In genomic region chr12:128818065-128819022, GRCh38 we compare ENCODE assay signal across 8 cellular contexts. TPM values are rescaled to one million over a fixed set of nuclear protein-coding genes. Genes with fewer than 3 reads are reported as not detected.
DNase-seq lines count a peak whose midpoint lies in the region; ATAC-seq and TF ChIP-seq lines count a peak whose summit lies in the region.

No MANE protein-coding gene starts in this region.

- no peaks in the 10 kb centered on the region for H3K27me3 ChIP-seq in skeletal muscle satellite cell (ENCODE audit: control insufficient read depth, insufficient read depth, low read length)

- ATAC-seq in GM18505 (IDR thresholded peaks at IDR 0.05; ENCODE audit: unreplicated experiment) (peak; percentile 38), HG02571 (IDR thresholded peaks at IDR 0.05; ENCODE audit: unreplicated experiment) (peak; percentile 25)

- CTCF ChIA-PET in OCI-LY7 (lab: Charles Lee; ENCODE audit: unreplicated experiment): no interaction called here

- DNase-seq in OCI-LY7 (ENCODE audit: low spot score) (peak; percentile 54), fibroblast of mammary gland (ENCODE audit: low read depth) (peak; percentile 71), GM19238 (ENCODE audit: insufficient read length, low spot score) (no peak), NCI-H1105 (lab: John Stamatoyannopoulos, UW) (no peak)
- DNase-seq in activated effector memory CD4-positive, alpha-beta T cell treated with anti-CD3 and anti-CD28 coated beads, Interleukin-2, amount 50 U/mL, for 16 hours: no peak

- peaks cover 64% of the 10 kb centered on the region for H3K36me3 ChIP-seq in OCI-LY7 (ENCODE audit: insufficient read depth, low read length)
- peaks cover 20% of the 10 kb centered on the region for H3K36me3 ChIP-seq in skeletal muscle satellite cell (ENCODE audit: insufficient read depth, low read length)

- H3K79me2 ChIP-seq in OCI-LY7 (ENCODE audit: insufficient read depth, low read depth, low read length): peaks cover 100% of the 10 kb centered on the region

- no peaks in the 10 kb centered on the region for H3K9me3 ChIP-seq in OCI-LY7 (ENCODE audit: low read length)
- no peaks in the 10 kb centered on the region for H3K9me3 ChIP-seq in skeletal muscle satellite cell (replicated peaks; ENCODE audit: low read length)

- no peak for TF ChIP-seq POLR2A in GM18505 (IDR thresholded peaks at IDR 0.05; ENCODE audit: borderline replicate concordance, extremely low read depth, insufficient read depth, insufficient read length)

- H3K9ac ChIP-seq in skeletal muscle satellite cell (ENCODE audit: low read depth, low read length): peak overlapping the region; percentile 79

- peak overlapping the region; percentile 74 for H3K27ac ChIP-seq in OCI-LY7 (ENCODE audit: low read depth, low read length, poor library complexity, severe bottlenecking)

- TF ChIP-seq CTCF in OCI-LY7 (conservative IDR thresholded peaks at IDR 0.05; ENCODE audit: low read length) (no peak), fibroblast of mammary gland (conservative IDR thresholded peaks at IDR 0.05; ENCODE audit: control insufficient read depth, insufficient read depth, low read depth, low read length) (no peak)

- POLR2A ChIA-PET in OCI-LY7 (lab: Charles Lee): interaction anchor here (0.7 to 4.3 kb wide), 5 partner anchors 8 to 307 kb away, joined by 3 to 34 read pairs (median 6); no protein-coding TSS in a partner anchor

- H3K4me2 ChIP-seq in OCI-LY7 (ENCODE audit: low read length) (peak overlapping the region; percentile 92), skeletal muscle satellite cell (ENCODE audit: low read length) (peak overlapping the region; percentile 70)

- intact Hi-C loops in OCI-LY7 (cut with micrococcal nuclease; ENCODE audit: unreplicated experiment): loop anchor here (1.0 kb wide), 1 partner anchor 22 kb away; no protein-coding TSS in a partner anchor

- peaks cover 59% of the 10 kb centered on the region for H4K20me1 ChIP-seq in OCI-LY7 (ENCODE audit: insufficient read depth, low read length)

- H3K4me3 ChIP-seq in OCI-LY7 (ENCODE audit: low read depth, low read length, poor library complexity, severe bottlenecking): peak overlapping the region; percentile 56
- H3K4me3 ChIP-seq in fibroblast of mammary gland (ENCODE audit: control insufficient read depth, low read depth, low read length): no peak overlapping the region
- peak overlapping the region; percentile 44 for H3K4me3 ChIP-seq in skeletal muscle satellite cell (ENCODE audit: low read length)

- BruUV-seq in OCI-LY7 (replicated peaks; lab: Mats Ljungman, UMichigan): no TSS peak

- H3K4me1 ChIP-seq in OCI-LY7 (ENCODE audit: insufficient read depth, low read length, poor library complexity, severe bottlenecking) (peaks cover 68% of the 10 kb centered on the region), skeletal muscle satellite cell (ENCODE audit: control insufficient read depth, insufficient read depth, low read length) (peaks cover 82% of the 10 kb centered on the region)

- no peaks in the 10 kb centered on the region for H3K9me2 ChIP-seq in OCI-LY7 (ENCODE audit: insufficient read depth, low read length)

- no peak overlapping the region for H2AFZ ChIP-seq in OCI-LY7 (ENCODE audit: low read length)

RNA-seq across cellular contexts. Expression of gene SLC15A4, which starts 5.4 kb away (rescaled TPM):
- 46.7 and 53.3 TPM in 2 replicates for total RNA-seq in OCI-LY7 (2014; rRNA removed; shearing (Covaris generic))
- 72.8 and 87.3 TPM in 2 replicates for total RNA-seq in OCI-LY7 (2022)
- 33.2 and 46.3 TPM in 2 replicates for total RNA-seq in skeletal muscle satellite cell (2012; rRNA removed)

RNA-seq across cellular contexts. Expression of gene GLT1D1, which starts 34.9 kb away (rescaled TPM):
- not detected in 2 replicates for total RNA-seq in OCI-LY7 (2014; rRNA removed; shearing (Covaris generic))
- total RNA-seq in OCI-LY7 (2022): 0.32 and 0.41 TPM in 2 replicates
- total RNA-seq in skeletal muscle satellite cell (2012; rRNA removed): not detected in 2 replicates

Comparison
In these comparisons a context has a peak if more than half of its experiments do, and no peak if none do; other contexts are left out.
1. DNase-seq: peak in OCI-LY7 (single experiment) and fibroblast of mammary gland (single experiment); none in GM19238 (single experiment), NCI-H1105 (single experiment) and activated effector memory CD4-positive, alpha-beta T cell treated with anti-CD3 and anti-CD28 coated beads, Interleukin-2, amount 50 U/mL, for 16 hours (single experiment).